ENCODE assay signal across 1 cellular context in the genomic region with DNA sequence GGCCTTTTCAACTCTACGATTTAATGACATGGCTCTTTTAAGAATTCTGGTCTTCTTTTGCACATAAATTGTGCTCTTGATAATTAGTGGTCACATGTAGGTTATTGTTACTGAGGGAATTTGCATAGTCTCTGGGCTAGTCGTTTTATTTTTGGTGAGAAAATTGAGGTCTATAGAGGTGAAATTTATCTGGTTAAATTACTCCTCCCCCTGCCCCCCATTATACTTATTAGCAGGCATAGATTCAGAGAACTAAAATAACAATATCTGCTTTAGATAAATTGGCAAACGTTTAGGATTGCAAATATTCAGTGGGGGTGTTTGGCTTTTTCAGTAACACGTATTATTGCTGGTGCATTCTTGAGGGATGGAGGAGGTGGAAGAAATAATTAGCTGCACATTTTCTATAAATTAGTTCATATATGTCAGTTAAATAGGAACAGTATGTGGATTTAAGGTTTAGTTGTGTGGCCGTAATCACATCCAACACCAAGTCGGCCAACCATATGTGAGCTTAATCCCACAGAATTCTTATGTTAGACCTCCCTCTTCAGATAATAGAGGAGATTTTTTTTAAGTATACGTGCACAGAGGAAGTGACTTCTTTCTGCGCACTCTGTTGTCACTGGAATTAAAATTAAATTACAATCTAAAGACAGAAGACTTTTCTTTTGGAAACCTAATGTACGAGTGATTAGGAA.
TF ChIP-seq lines count a peak whose summit lies in the region.

No MANE protein-coding gene starts in this region.

TF ChIP-seq in liver, 16 proteins besides CTCF, POLR2A, EP300 and RAD21 (continued from another document):
- TF ChIP-seq, protein P1, sequence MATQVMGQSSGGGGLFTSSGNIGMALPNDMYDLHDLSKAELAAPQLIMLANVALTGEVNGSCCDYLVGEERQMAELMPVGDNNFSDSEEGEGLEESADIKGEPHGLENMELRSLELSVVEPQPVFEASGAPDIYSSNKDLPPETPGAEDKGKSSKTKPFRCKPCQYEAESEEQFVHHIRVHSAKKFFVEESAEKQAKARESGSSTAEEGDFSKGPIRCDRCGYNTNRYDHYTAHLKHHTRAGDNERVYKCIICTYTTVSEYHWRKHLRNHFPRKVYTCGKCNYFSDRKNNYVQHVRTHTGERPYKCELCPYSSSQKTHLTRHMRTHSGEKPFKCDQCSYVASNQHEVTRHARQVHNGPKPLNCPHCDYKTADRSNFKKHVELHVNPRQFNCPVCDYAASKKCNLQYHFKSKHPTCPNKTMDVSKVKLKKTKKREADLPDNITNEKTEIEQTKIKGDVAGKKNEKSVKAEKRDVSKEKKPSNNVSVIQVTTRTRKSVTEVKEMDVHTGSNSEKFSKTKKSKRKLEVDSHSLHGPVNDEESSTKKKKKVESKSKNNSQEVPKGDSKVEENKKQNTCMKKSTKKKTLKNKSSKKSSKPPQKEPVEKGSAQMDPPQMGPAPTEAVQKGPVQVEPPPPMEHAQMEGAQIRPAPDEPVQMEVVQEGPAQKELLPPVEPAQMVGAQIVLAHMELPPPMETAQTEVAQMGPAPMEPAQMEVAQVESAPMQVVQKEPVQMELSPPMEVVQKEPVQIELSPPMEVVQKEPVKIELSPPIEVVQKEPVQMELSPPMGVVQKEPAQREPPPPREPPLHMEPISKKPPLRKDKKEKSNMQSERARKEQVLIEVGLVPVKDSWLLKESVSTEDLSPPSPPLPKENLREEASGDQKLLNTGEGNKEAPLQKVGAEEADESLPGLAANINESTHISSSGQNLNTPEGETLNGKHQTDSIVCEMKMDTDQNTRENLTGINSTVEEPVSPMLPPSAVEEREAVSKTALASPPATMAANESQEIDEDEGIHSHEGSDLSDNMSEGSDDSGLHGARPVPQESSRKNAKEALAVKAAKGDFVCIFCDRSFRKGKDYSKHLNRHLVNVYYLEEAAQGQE (IDR thresholded peaks at IDR 0.05): no peak
